In genomic region chr9:95104088-95104960, GRCh38 we compare ENCODE assay signal across 15 cellular contexts.
A peak's percentile ranks its signal among the peaks of the same experiment; 100 is the strongest.
DNase-seq lines count a peak whose midpoint lies in the region; ATAC-seq, FAIRE-seq and TF ChIP-seq lines count a peak whose summit lies in the region.
"Had no signal": no experiment of that assay in that cellular context is flagged by ENCODE, and none has a peak within 500 bp of the region (broad histone marks: within the 10 kb centered on the region; RNA-seq: fewer than 3 reads in every experiment).

No MANE protein-coding gene starts in this region.

- no peak for TF ChIP-seq CTCF in kidney (IDR thresholded peaks at IDR 0.05; ENCODE audit: borderline replicate concordance, extremely low read depth, insufficient read depth)

- no peak overlapping the region for H2BK120ac ChIP-seq in mesenchymal stem cell (ENCODE audit: low read depth, low read length)

- DNase-seq in NCI-H1694 (lab: John Stamatoyannopoulos, UW) (peak; percentile 50), kidney (peak; percentile 65), RKO (ENCODE audit: low spot score) (no peak), mesenchymal stem cell (no peak)
- no peak for DNase-seq in activated effector memory CD4-positive, alpha-beta T cell treated with anti-CD3 and anti-CD28 coated beads, Interleukin-2, amount 50 U/mL, for 16 hours
- DNase-seq: activated CD8-positive, alpha-beta T cell treated with anti-CD3 and anti-CD28 coated beads for 36 hours; activated gamma-delta T cell; NCI-H146; NCI-H748 treated with DMSO at 0.1 percent for 48 hours; SHP77; stimulated activated CD4-positive, alpha-beta T cell treated with anti-CD3 and anti-CD28 coated beads, Interleukin-12 subunit alpha, Interleukin-12 subunit beta, amount 100 ng/mL, for 4 hours had no signal

- H3K79me1 ChIP-seq in mesenchymal stem cell (replicated peaks; ENCODE audit: low read length, poor library complexity, severe bottlenecking): peaks cover 29% of the 10 kb centered on the region

- no peak overlapping the region for H2AK5ac ChIP-seq in mesenchymal stem cell (ENCODE audit: low read length, severe bottlenecking)

- H4K8ac ChIP-seq in mesenchymal stem cell (ENCODE audit: low read length): no peak overlapping the region

- no peak overlapping the region for H2AFZ ChIP-seq in mesenchymal stem cell (ENCODE audit: low read depth, low read length)

- no peaks in the 10 kb centered on the region for H3K27me3 ChIP-seq in mesenchymal stem cell (ENCODE audit: control insufficient read depth in 1 of 2, insufficient read depth in 1 of 2, low read length in 2 of 2)

- H3K4me1 ChIP-seq in kidney (ENCODE audit: control insufficient read depth in 1 of 2, insufficient read depth in 1 of 2, low read depth in 1 of 2, low read length in 2 of 2): peaks cover 14 to 29% of the 10 kb centered on the region in 2 donors
- peaks cover 30% of the 10 kb centered on the region for H3K4me1 ChIP-seq in mesenchymal stem cell (ENCODE audit: control insufficient read depth, insufficient read depth, low read depth, low read length)

- H3K9ac ChIP-seq in kidney (ENCODE audit: low read length in 2 of 2) (no peak overlapping the region), mesenchymal stem cell (ENCODE audit: low read length) (no peak overlapping the region)

- no peak overlapping the region for H3K4ac ChIP-seq in mesenchymal stem cell (ENCODE audit: low read depth in 1 of 2, low read length in 2 of 2)

- peak overlapping the region; percentile 84 for H3K27ac ChIP-seq in cingulate gyrus (ENCODE audit: low read depth, low read length)
- H3K27ac ChIP-seq in kidney (ENCODE audit: low read depth in 2 of 2, low read length in 2 of 2): no peak overlapping the region
- peak overlapping the region; percentile 86 for H3K27ac ChIP-seq in temporal lobe (ENCODE audit: low read depth, low read length)
- no peak overlapping the region for H3K27ac ChIP-seq in mesenchymal stem cell (ENCODE audit: low read length, poor library complexity, severe bottlenecking)

- 91% methylated on average over 24 of the region's 24 CpGs for WGBS in mesenchymal stem cell

- H3K9me3 ChIP-seq in kidney (ENCODE audit: control insufficient read depth in 1 of 2, low read length in 2 of 2): no peaks in the 10 kb centered on the region
- H3K9me3 ChIP-seq in mesenchymal stem cell (ENCODE audit: control insufficient read depth, low read length): no peaks in the 10 kb centered on the region

- H3K36me3 ChIP-seq in kidney (ENCODE audit: control insufficient read depth in 1 of 2, insufficient read depth in 2 of 2, low read length in 2 of 2) (peaks cover 6 to 25% of the 10 kb centered on the region in 2 donors), mesenchymal stem cell (ENCODE audit: control insufficient read depth in 1 of 2, insufficient read depth in 2 of 2, low read depth in 1 of 2, low read length in 2 of 2) (peaks cover 11 to 47% of the 10 kb centered on the region in 2 experiments)

- H2BK5ac ChIP-seq in mesenchymal stem cell (ENCODE audit: low read depth, low read length, poor library complexity, severe bottlenecking): no peak overlapping the region

- intact Hi-C loops in kidney (cut with DNase I): no loop called here

- no peak for ATAC-seq in HG02610 (IDR thresholded peaks at IDR 0.05; ENCODE audit: unreplicated experiment)
- ATAC-seq: activated CD8-positive, alpha-beta T cell treated with anti-CD3 and anti-CD28 coated beads for 36 hours had no signal

- H2BK15ac ChIP-seq in mesenchymal stem cell (ENCODE audit: low read depth, poor library complexity, severe bottlenecking): no peak overlapping the region

- H4K91ac ChIP-seq in mesenchymal stem cell (ENCODE audit: low read length): no peak overlapping the region

- no peak overlapping the region for H3K23ac ChIP-seq in mesenchymal stem cell (ENCODE audit: low read length in 2 of 2)

- H3K14ac ChIP-seq in mesenchymal stem cell (ENCODE audit: low read length in 2 of 2): no peak overlapping the region

- H3K4me2 ChIP-seq in mesenchymal stem cell (ENCODE audit: low read length, poor library complexity, severe bottlenecking): no peak overlapping the region

- H3K18ac ChIP-seq in mesenchymal stem cell (ENCODE audit: low read depth in 1 of 2, low read length in 2 of 2): no peak overlapping the region

- no peak overlapping the region for H2BK12ac ChIP-seq in mesenchymal stem cell (ENCODE audit: low read length in 2 of 2)

- no peak for FAIRE-seq in kidney (lab: Jason Lieb, UNC)
- FAIRE-seq: GM12892 had no signal

- H3K4me3 ChIP-seq in kidney (ENCODE audit: low read length in 2 of 2): no peak overlapping the region
- H3K4me3 ChIP-seq in mesenchymal stem cell (ENCODE audit: insufficient read depth in 1 of 2, low read depth in 1 of 2, low read length in 2 of 2): no peak overlapping the region

Comparison
In these comparisons a context has a peak if more than half of its experiments do, and no peak if none do; other contexts are left out.
1. DNase-seq: peak in NCI-H1694 (single experiment) and kidney (single experiment); none in RKO (single experiment), mesenchymal stem cell (single experiment) and activated effector memory CD4-positive, alpha-beta T cell treated with anti-CD3 and anti-CD28 coated beads, Interleukin-2, amount 50 U/mL, for 16 hours (single experiment).
2. H3K27ac ChIP-seq: peak in cingulate gyrus (single experiment) and temporal lobe (single experiment); none in kidney (0 of 2) and mesenchymal stem cell (single experiment).